In genomic region chr6:36334832-36335459, GRCh38 we compare ENCODE assay signal across 16 cellular contexts. TPM values are rescaled to one million over a fixed set of nuclear protein-coding genes. Genes with fewer than 3 reads are reported as not detected.
DNase-seq lines count a peak whose midpoint lies in the region; TF ChIP-seq lines count a peak whose summit lies in the region.
"Had no signal": no experiment of that assay in that cellular context is flagged by ENCODE, and none has a peak within 500 bp of the region (broad histone marks: within the 10 kb centered on the region; RNA-seq: fewer than 3 reads in every experiment).

No MANE protein-coding gene starts in this region.

- no peak for DNase-seq in cardiac muscle cell (ENCODE audit: low read depth in 1 of 2, low spot score in 1 of 2)
- no peak for DNase-seq in left ventricle myocardium inferior
- peak; percentile 12 for DNase-seq in mesenteric fat pad (ENCODE audit: low spot score)
- no peak for DNase-seq in type B pancreatic cell (ENCODE audit: extremely low spot score, unreplicated experiment)
- DNase-seq in SKM-1 treated with dmso at 0.1 percent for 144 hours (lab: John Stamatoyannopoulos, UW; ENCODE audit: unreplicated experiment) = no peak
- DNase-seq in CD14-positive monocyte (ENCODE audit: low spot score) = no peak
- no peak for DNase-seq in T-helper 1 cell
- DNase-seq: GOT3, heart left ventricle, IMR-90, NCI-H187 had no signal

- H3K27ac ChIP-seq in cardiac muscle cell = peak overlapping the region; percentile 10
- H3K27ac ChIP-seq in left ventricle myocardium inferior (replicated peaks) = no peak overlapping the region
- peak overlapping the region; percentile 88 for H3K27ac ChIP-seq in angular gyrus (ENCODE audit: low read depth, low read length)

- H3K36me3 ChIP-seq in cardiac muscle cell (no peaks in the 10 kb centered on the region), left ventricle myocardium inferior (no peaks in the 10 kb centered on the region)
- H3K36me3 ChIP-seq: heart left ventricle had no signal

- TF ChIP-seq CTCF in cardiac muscle cell (IDR thresholded peaks at IDR 0.05; ENCODE audit: low read depth, low read length) (no peak), left ventricle myocardium inferior (IDR thresholded peaks at IDR 0.05; ENCODE audit: borderline replicate concordance) (no peak), type B pancreatic cell (conservative IDR thresholded peaks at IDR 0.05) (no peak), CD14-positive monocyte (IDR thresholded peaks at IDR 0.05) (no peak)

- peaks cover 31% of the 10 kb centered on the region for H3K27me3 Mint-ChIP-seq in type B pancreatic cell
- peaks cover 24 to 31% (median 28%) of the 10 kb centered on the region in 3 donors for H3K27me3 Mint-ChIP-seq in CD14-positive monocyte (ENCODE audit: low read depth in 3 of 3)

- H3K27ac Mint-ChIP-seq in type B pancreatic cell = peak overlapping the region; percentile 81
- H3K27ac Mint-ChIP-seq in CD14-positive monocyte = no peak overlapping the region

- H3K36me3 Mint-ChIP-seq in type B pancreatic cell (no peaks in the 10 kb centered on the region), CD14-positive monocyte (no peaks in the 10 kb centered on the region)

- no peaks in the 10 kb centered on the region for H3K9me3 Mint-ChIP-seq in type B pancreatic cell
- H3K9me3 Mint-ChIP-seq in CD14-positive monocyte = no peaks in the 10 kb centered on the region

- peaks cover 21% of the 10 kb centered on the region for H3K4me1 ChIP-seq in cardiac muscle cell (ENCODE audit: low read depth)
- H3K4me1 ChIP-seq in left ventricle myocardium inferior = peaks cover 22% of the 10 kb centered on the region

- peak overlapping the region; percentile 71 for H3K4me3 Mint-ChIP-seq in type B pancreatic cell
- peak overlapping the region in 1 of 2 donors; percentile 68 for H3K4me3 Mint-ChIP-seq in CD14-positive monocyte

- intact Hi-C loops in left ventricle myocardium inferior (cut with micrococcal nuclease) (no loop called here), CD14-positive monocyte (cut with micrococcal nuclease) (no loop called here)

- H3K4me1 Mint-ChIP-seq in type B pancreatic cell (ENCODE audit: unreplicated experiment) (peaks cover 25% of the 10 kb centered on the region), CD14-positive monocyte (peaks cover 15% of the 10 kb centered on the region)

- H3K27me3 ChIP-seq in cardiac muscle cell = peaks cover 3% of the 10 kb centered on the region
- H3K27me3 ChIP-seq in left ventricle myocardium inferior (ENCODE audit: low read depth) = peaks cover 75% of the 10 kb centered on the region

- H3K4me3 ChIP-seq in cardiac muscle cell (no peak overlapping the region), left ventricle myocardium inferior (no peak overlapping the region)

- H3K9me3 ChIP-seq in cardiac muscle cell (ENCODE audit: low read depth) = no peaks in the 10 kb centered on the region
- H3K9me3 ChIP-seq in left ventricle myocardium inferior (replicated peaks) = no peaks in the 10 kb centered on the region
- H3K9me3 ChIP-seq: heart left ventricle had no signal

RNA-seq across cellular contexts. Expression of gene BNIP5, which starts 1.7 kb away (rescaled TPM):
- 0.12 TPM in 1 of 2 replicates, not detected in the other for total RNA-seq in cardiac muscle cell
- not detected in 2 replicates for polyA plus RNA-seq in cardiac muscle cell
- total RNA-seq in left ventricle myocardium inferior = not detected
- total RNA-seq in mesenteric fat pad = not detected
- total RNA-seq in type B pancreatic cell (ENCODE audit: low replicate concordance) = 1.4 and 2.1 TPM in 2 replicates
- not detected for polyA plus RNA-seq in CD14-positive monocyte
- total RNA-seq: heart left ventricle; IMR-90; liver; osteoblast; T-helper 1 cell treated with Interleukin-12 subunit alpha and Interleukin-12 subunit beta and Interleukin-4 antibody, amounts not matched to agents 30 ng/mL and 1 ng/mL, for 36 hours had no signal
- polyA plus RNA-seq: AG04450, heart left ventricle, IMR-90, liver had no signal

RNA-seq across cellular contexts. Expression of gene ETV7, which starts 52.5 kb away (rescaled TPM):
- total RNA-seq in cardiac muscle cell = 0.14 TPM in 1 of 2 replicates, not detected in the other
- polyA plus RNA-seq in cardiac muscle cell = 0.28 TPM in 1 of 2 replicates, not detected in the other
- not detected for total RNA-seq in left ventricle myocardium inferior
- total RNA-seq in mesenteric fat pad = 0.29 TPM
- 1.7 and 3.3 TPM in 2 replicates for total RNA-seq in type B pancreatic cell (ENCODE audit: low replicate concordance)
- 1 to 10 TPM in 1 of 2 donors, under 1 TPM in 1; 0.10 to 2.2 TPM for polyA plus RNA-seq in CD14-positive monocyte
